ENCODE assay signal across 22 cellular contexts in the genomic region with DNA sequence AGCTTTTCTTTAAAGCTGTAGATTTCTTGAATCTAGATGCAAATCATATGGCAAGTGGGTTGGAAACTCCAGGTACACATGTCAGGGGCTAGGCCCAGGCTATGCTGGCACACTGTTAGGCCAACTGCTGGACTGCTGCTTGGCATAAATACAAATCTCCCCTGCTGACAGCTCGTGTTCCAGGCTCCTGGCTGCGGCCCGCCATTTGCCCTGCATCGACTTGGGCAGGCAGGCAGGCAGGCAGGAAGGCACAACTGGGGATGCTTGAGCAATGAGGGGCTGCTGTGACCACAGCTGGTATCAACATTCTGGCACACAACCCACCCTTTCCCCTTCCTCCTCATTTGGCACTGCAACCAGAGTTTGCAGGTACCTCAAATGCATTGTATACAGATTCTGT. TPM values are rescaled to one million over a fixed set of nuclear protein-coding genes. Genes with fewer than 3 reads are reported as not detected.
A peak's percentile ranks its signal among the peaks of the same experiment; 100 is the strongest.
DNase-seq lines count a peak whose midpoint lies in the region; ATAC-seq and TF ChIP-seq lines count a peak whose summit lies in the region.
"Had no signal": no experiment of that assay in that cellular context is flagged by ENCODE, and none has a peak within 500 bp of the region (broad histone marks: within the 10 kb centered on the region; RNA-seq: fewer than 3 reads in every experiment).

No MANE protein-coding gene starts in this region.

- peaks cover 30 to 47% (median 38%) of the 10 kb centered on the region in 4 donors for H3K4me1 Mint-ChIP-seq in CD4-positive, CD25-positive, alpha-beta regulatory T cell

- no peak overlapping the region for H3K4me3 Mint-ChIP-seq in CD4-positive, CD25-positive, alpha-beta regulatory T cell

- no peaks in the 10 kb centered on the region for H3K9me3 ChIP-seq in CD4-positive, CD25-positive, alpha-beta regulatory T cell (ENCODE audit: control insufficient read depth in 2 of 2, low read length in 2 of 2)
- H3K9me3 ChIP-seq in mucosa of descending colon: no peaks in the 10 kb centered on the region

- H3K27me3 ChIP-seq in CD4-positive, CD25-positive, alpha-beta regulatory T cell (ENCODE audit: control insufficient read depth, insufficient read depth, low read length): no peaks in the 10 kb centered on the region

- peaks cover 55% of the 10 kb centered on the region for H3K36me3 ChIP-seq in CD4-positive, CD25-positive, alpha-beta regulatory T cell (ENCODE audit: control insufficient read depth, insufficient read depth, low read length)
- H3K36me3 ChIP-seq in mucosa of descending colon (ENCODE audit: low read depth): no peaks in the 10 kb centered on the region

- H3K4me1 ChIP-seq in CD4-positive, CD25-positive, alpha-beta regulatory T cell (ENCODE audit: control insufficient read depth, insufficient read depth, low read length, poor library complexity, severe bottlenecking): no peaks in the 10 kb centered on the region
- no peaks in the 10 kb centered on the region for H3K4me1 ChIP-seq in mucosa of descending colon (ENCODE audit: low read depth)

- no peak overlapping the region for H3K27ac ChIP-seq in CD4-positive, CD25-positive, alpha-beta regulatory T cell (ENCODE audit: insufficient read depth, low read length, poor library complexity, severe bottlenecking)
- H3K27ac ChIP-seq: C4-2B, RWPE1 had no signal

- no peak for TF ChIP-seq CTCF in mucosa of descending colon (IDR thresholded peaks at IDR 0.05)

- intact Hi-C loops in mucosa of descending colon (cut with DNase I, micrococcal nuclease): no loop called here

- peak; percentile 24 for DNase-seq in activated T-cell treated with anti-CD3 and anti-CD28 coated beads, Interleukin-2, amount 50 U/mL, for 1 hour
- DNase-seq in activated T-cell treated with anti-CD3 and anti-CD28 coated beads for 4 hours: no peak
- no peak for DNase-seq in CD4-positive, CD25-positive, alpha-beta regulatory T cell
- peak; percentile 9 for DNase-seq in UCSD-AML1 (lab: John Stamatoyannopoulos, UW; ENCODE audit: unreplicated experiment)
- peak in 2 of 3 donors; percentile 18 to 38 for DNase-seq in mucosa of descending colon
- DNase-seq in activated effector memory CD4-positive, alpha-beta T cell treated with anti-CD3 and anti-CD28 coated beads, Interleukin-2, amount 50 U/mL, for 16 hours: no peak
- DNase-seq in NCI-H69 (lab: John Stamatoyannopoulos, UW): no peak
- no peak for DNase-seq in SKM-1 (lab: John Stamatoyannopoulos, UW; ENCODE audit: unreplicated experiment)
- DNase-seq: 8988T, DMS79, H7, Kasumi-1, NCI-H1417, NCI-H1694 treated with DMSO at 0.1 percent for 48 hours, NCI-H2081 treated with DMSO at 0.1 percent for 48 hours, NCI-H446, NCI-H526, SIG-M5 had no signal

- H3K27me3 Mint-ChIP-seq in CD4-positive, CD25-positive, alpha-beta regulatory T cell: no peaks in the 10 kb centered on the region

- peaks cover 0 to 8% (median 4%) of the 10 kb centered on the region in 7 donors for H3K9me3 Mint-ChIP-seq in CD4-positive, CD25-positive, alpha-beta regulatory T cell

- no peak for ATAC-seq in CD4-positive, CD25-positive, alpha-beta regulatory T cell (ENCODE audit: low read depth in 2 of 2)
- ATAC-seq in mucosa of descending colon: no peak
- ATAC-seq: SK-N-SH treated with all-trans-retinoic acid at 6 μM for 48 hours had no signal

- H3K36me3 Mint-ChIP-seq in CD4-positive, CD25-positive, alpha-beta regulatory T cell: peaks cover 49% of the 10 kb centered on the region

- peak overlapping the region in 2 of 3 donors; percentile 47 to 87 for H3K27ac Mint-ChIP-seq in CD4-positive, CD25-positive, alpha-beta regulatory T cell

- no peak overlapping the region for H3K4me3 ChIP-seq in CD4-positive, CD25-positive, alpha-beta regulatory T cell (ENCODE audit: low read depth, low read length)
- H3K4me3 ChIP-seq in mucosa of descending colon: no peak overlapping the region

RNA-seq across cellular contexts. Expression of gene SAMSN1, which starts 53.2 kb away (rescaled TPM):
- 112 TPM for total RNA-seq in CD4-positive, CD25-positive, alpha-beta regulatory T cell
- 10 to 100 TPM; 44.8 to 51.6 (median 50.5) TPM for polyA plus RNA-seq in CD4-positive, CD25-positive, alpha-beta regulatory T cell
- 10 to 100 TPM in 1 of 3 donors, 1 to 10 TPM in 2; 3.2 to 11.1 (median 6.5) TPM for total RNA-seq in mucosa of descending colon
- polyA plus RNA-seq: AG04450 had no signal

Comparison
In these comparisons a context has a peak if more than half of its experiments do, and no peak if none do; other contexts are left out.
1. DNase-seq: peak in activated T-cell treated with anti-CD3 and anti-CD28 coated beads, Interleukin-2, amount 50 U/mL, for 1 hour (single experiment), UCSD-AML1 (single experiment) and mucosa of descending colon (2 of 3); none in activated T-cell treated with anti-CD3 and anti-CD28 coated beads for 4 hours (single experiment), CD4-positive, CD25-positive, alpha-beta regulatory T cell (0 of 3), activated effector memory CD4-positive, alpha-beta T cell treated with anti-CD3 and anti-CD28 coated beads, Interleukin-2, amount 50 U/mL, for 16 hours (single experiment), NCI-H69 (single experiment) and SKM-1 (single experiment).